ENCODE assay signal across 19 cellular contexts in the genomic region with DNA sequence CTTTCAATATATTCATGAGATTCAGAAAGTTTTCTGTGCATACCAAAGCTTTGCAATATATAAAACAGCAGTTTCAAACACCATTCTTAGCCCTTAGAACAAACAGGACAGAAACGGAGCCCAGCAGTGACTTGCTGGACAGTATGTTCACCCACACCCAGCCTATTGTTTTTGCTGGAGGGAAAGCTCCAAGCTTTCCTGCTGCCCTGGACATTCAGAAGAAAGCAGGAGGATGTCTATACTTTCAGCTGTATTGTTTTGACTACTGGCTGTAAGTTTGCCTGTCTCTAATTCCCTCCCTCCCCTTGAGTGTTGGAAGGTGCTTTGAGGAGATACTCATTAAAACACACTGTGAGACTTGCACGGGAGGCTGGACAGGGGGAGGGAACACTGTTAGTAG. TPM values are rescaled to one million over a fixed set of nuclear protein-coding genes. Genes with fewer than 3 reads are reported as not detected.
DNase-seq lines count a peak whose midpoint lies in the region; ATAC-seq and TF ChIP-seq lines count a peak whose summit lies in the region.
"Had no signal": no experiment of that assay in that cellular context is flagged by ENCODE, and none has a peak within 500 bp of the region (broad histone marks: within the 10 kb centered on the region; RNA-seq: fewer than 3 reads in every experiment).

No MANE protein-coding gene starts in this region.

- H3K27ac Mint-ChIP-seq in endothelial cell (ENCODE audit: unreplicated experiment): peak overlapping the region; percentile 90
- peak overlapping the region; percentile 9 for H3K27ac Mint-ChIP-seq in neural progenitor cell
- H3K27ac Mint-ChIP-seq in HFFc6: no peak overlapping the region
- H3K27ac Mint-ChIP-seq in activated CD4-positive, alpha-beta T cell treated with anti-CD3 and anti-CD28 coated beads for 36 hours: no peak overlapping the region
- H3K27ac Mint-ChIP-seq: CD14-positive monocyte; CD4-positive, alpha-beta memory T cell; GM23338; IgD-negative memory B cell had no signal

- no peak for ATAC-seq in gastrocnemius medialis
- ATAC-seq in activated CD4-positive, alpha-beta T cell treated with anti-CD3 and anti-CD28 coated beads for 36 hours: no peak
- ATAC-seq: GM12878, GM23338, HepG2 had no signal

- no peaks in the 10 kb centered on the region for H4K20me1 ChIP-seq in neural progenitor cell (ENCODE audit: low read depth)
- H4K20me1 ChIP-seq: BLaER1 had no signal

- TF ChIP-seq POLR2A in gastrocnemius medialis (IDR thresholded peaks at IDR 0.05): no peak

- H3K4me1 Mint-ChIP-seq in endothelial cell (ENCODE audit: unreplicated experiment): peaks cover 24% of the 10 kb centered on the region
- peaks cover 8% of the 10 kb centered on the region for H3K4me1 Mint-ChIP-seq in neural progenitor cell
- H3K4me1 Mint-ChIP-seq in HFFc6 (ENCODE audit: low read depth): no peaks in the 10 kb centered on the region
- no peaks in the 10 kb centered on the region for H3K4me1 Mint-ChIP-seq in activated CD4-positive, alpha-beta T cell treated with anti-CD3 and anti-CD28 coated beads for 36 hours
- H3K4me1 Mint-ChIP-seq: CD14-positive monocyte; CD4-positive, alpha-beta memory T cell; GM23338 had no signal

- no peaks in the 10 kb centered on the region for H3K9me3 Mint-ChIP-seq in endothelial cell (ENCODE audit: unreplicated experiment)
- H3K9me3 Mint-ChIP-seq in neural progenitor cell: no peaks in the 10 kb centered on the region
- no peaks in the 10 kb centered on the region for H3K9me3 Mint-ChIP-seq in HFFc6
- H3K9me3 Mint-ChIP-seq in activated CD4-positive, alpha-beta T cell treated with anti-CD3 and anti-CD28 coated beads for 36 hours (ENCODE audit: low read depth): no peaks in the 10 kb centered on the region
- H3K9me3 Mint-ChIP-seq: CD4-positive, alpha-beta memory T cell; GM23338; IgD-negative memory B cell had no signal

- peaks cover 4% of the 10 kb centered on the region for H3K4me1 ChIP-seq in neural progenitor cell
- no peaks in the 10 kb centered on the region for H3K4me1 ChIP-seq in gastrocnemius medialis
- H3K4me1 ChIP-seq: BLaER1 had no signal

- peaks cover 14% of the 10 kb centered on the region for H3K36me3 ChIP-seq in SK-N-MC (ENCODE audit: insufficient read depth, low read length)
- H3K36me3 ChIP-seq in neural progenitor cell: no peaks in the 10 kb centered on the region
- H3K36me3 ChIP-seq in gastrocnemius medialis: no peaks in the 10 kb centered on the region
- H3K36me3 ChIP-seq: BLaER1 had no signal

- no peak for TF ChIP-seq CTCF in endothelial cell (IDR thresholded peaks at IDR 0.05; ENCODE audit: unreplicated experiment)
- TF ChIP-seq CTCF in neural progenitor cell (IDR thresholded peaks at IDR 0.05): no peak
- TF ChIP-seq CTCF in gastrocnemius medialis (IDR thresholded peaks at IDR 0.05 in 4 of 5, conservative IDR thresholded peaks at IDR 0.05 in 1 of 5): no peak
- TF ChIP-seq CTCF in GM13977 (IDR thresholded peaks at IDR 0.05; ENCODE audit: extremely low read depth, insufficient read depth, missing control alignments): no peak
- no peak for TF ChIP-seq CTCF in HFFc6 (IDR thresholded peaks at IDR 0.05)

- DNase-seq in SK-N-MC (ENCODE audit: low read depth, low spot score) (no peak), endothelial cell (ENCODE audit: low spot score) (no peak), neural progenitor cell (ENCODE audit: low spot score) (peak; percentile 13), gastrocnemius medialis (no peak), DMS53 treated with DMSO at 0.1 percent for 48 hours (lab: John Stamatoyannopoulos, UW; ENCODE audit: unreplicated experiment) (no peak), GM13977 (ENCODE audit: low spot score) (no peak), HFFc6 (no peak)
- DNase-seq in activated CD4-positive, alpha-beta T cell treated with anti-CD3 and anti-CD28 coated beads for 36 hours: no peak
- DNase-seq: 8988T; CD4-positive, alpha-beta memory T cell; DMS153; DMS79 treated with DMSO at 0.1 percent for 48 hours; HCEC 1CT had no signal

- H3K4me2 ChIP-seq in neural progenitor cell: no peak overlapping the region
- H3K4me2 ChIP-seq: BLaER1, GM23338 had no signal

- CTCF ChIA-PET in activated CD4-positive, alpha-beta T cell treated with anti-CD3 and anti-CD28 coated beads for 36 hours (lab: Charles Lee): interaction anchor here (1.1 to 1.2 kb wide), 2 partner anchors 9 to 12 kb away, joined by 4 to 7 read pairs; a partner anchor contains a TSS

- H3K27ac ChIP-seq in SK-N-MC (peak overlapping the region; percentile 82), neural progenitor cell (no peak overlapping the region), gastrocnemius medialis (peak overlapping the region in 3 of 4 donors; percentile 1 to 61 (median 38))
- H3K27ac ChIP-seq: BLaER1 had no signal

- no peak overlapping the region for H2AFZ ChIP-seq in neural progenitor cell (replicated peaks)
- H2AFZ ChIP-seq: GM23338 had no signal

- H3K9ac ChIP-seq in SK-N-MC (ENCODE audit: insufficient read length) (peak overlapping the region; percentile 20), neural progenitor cell (no peak overlapping the region)
- H3K9ac ChIP-seq: BLaER1 had no signal

- POLR2A ChIA-PET in activated CD4-positive, alpha-beta T cell treated with anti-CD3 and anti-CD28 coated beads for 36 hours (lab: Charles Lee): no interaction called here

- H3K36me3 Mint-ChIP-seq in endothelial cell (ENCODE audit: low read depth, unreplicated experiment) (no peaks in the 10 kb centered on the region), neural progenitor cell (no peaks in the 10 kb centered on the region), HFFc6 (ENCODE audit: low read depth) (no peaks in the 10 kb centered on the region)
- no peaks in the 10 kb centered on the region for H3K36me3 Mint-ChIP-seq in activated CD4-positive, alpha-beta T cell treated with anti-CD3 and anti-CD28 coated beads for 36 hours (ENCODE audit: low read depth)
- H3K36me3 Mint-ChIP-seq: CD14-positive monocyte; CD4-positive, alpha-beta memory T cell; IgD-negative memory B cell had no signal

- peak overlapping the region; percentile 59 for H3K4me3 ChIP-seq in SK-N-MC
- H3K4me3 ChIP-seq in neural progenitor cell: no peak overlapping the region
- H3K4me3 ChIP-seq in gastrocnemius medialis: no peak overlapping the region
- H3K4me3 ChIP-seq: BLaER1, GM12878, GM23338 had no signal

- H3K4me3 Mint-ChIP-seq in endothelial cell (ENCODE audit: unreplicated experiment) (no peak overlapping the region), neural progenitor cell (no peak overlapping the region), HFFc6 (no peak overlapping the region)
- no peak overlapping the region for H3K4me3 Mint-ChIP-seq in activated CD4-positive, alpha-beta T cell treated with anti-CD3 and anti-CD28 coated beads for 36 hours
- H3K4me3 Mint-ChIP-seq: GM23338, IgD-negative memory B cell had no signal

- H3K27me3 ChIP-seq in neural progenitor cell: peaks cover 5% of the 10 kb centered on the region
- no peaks in the 10 kb centered on the region for H3K27me3 ChIP-seq in gastrocnemius medialis
- H3K27me3 ChIP-seq: BLaER1 had no signal

- no peaks in the 10 kb centered on the region for H3K27me3 Mint-ChIP-seq in endothelial cell (ENCODE audit: unreplicated experiment)
- no peaks in the 10 kb centered on the region for H3K27me3 Mint-ChIP-seq in neural progenitor cell (ENCODE audit: insufficient read depth, low read depth)
- peaks cover 3% of the 10 kb centered on the region; the same call in 1 of the 2 replicates for H3K27me3 Mint-ChIP-seq in HFFc6 (ENCODE audit: insufficient read depth)
- peaks cover 13% of the 10 kb centered on the region for H3K27me3 Mint-ChIP-seq in activated CD4-positive, alpha-beta T cell treated with anti-CD3 and anti-CD28 coated beads for 36 hours

- H3F3A ChIP-seq in neural progenitor cell (ENCODE audit: low read depth): peaks cover 5% of the 10 kb centered on the region

- intact Hi-C loops in gastrocnemius medialis (cut with DNase I; ENCODE audit: low total_unique reads): no loop called here
- intact Hi-C loops in activated CD4-positive, alpha-beta T cell treated with anti-CD3 and anti-CD28 coated beads for 36 hours (cut with DNase I, micrococcal nuclease): no loop called here

- in situ Hi-C loops in gastrocnemius medialis (cut with MboI; ENCODE audit: low sequenced_read_pairs in 4 of 4): no loop called here
- in situ Hi-C loops in GM13977 (cut with MboI; ENCODE audit: low pct_unique_long_range_greater_than_20kb, low sequenced_read_pairs, unreplicated experiment): no loop called here

- H3K79me2 ChIP-seq in neural progenitor cell (ENCODE audit: low read depth): no peaks in the 10 kb centered on the region

- no peaks in the 10 kb centered on the region for H3K9me3 ChIP-seq in SK-N-MC (ENCODE audit: low read depth, low read length)
- no peaks in the 10 kb centered on the region for H3K9me3 ChIP-seq in neural progenitor cell (ENCODE audit: low read depth)
- no peaks in the 10 kb centered on the region for H3K9me3 ChIP-seq in gastrocnemius medialis
- H3K9me3 ChIP-seq: BLaER1 had no signal

RNA-seq across cellular contexts. Expression of a gene that starts 9.6 kb away (rescaled TPM):
- total RNA-seq in endothelial cell (ENCODE audit: unreplicated experiment) (7.7 TPM), neural progenitor cell (ENCODE audit: low replicate concordance) (0.62 and 0.73 TPM in 2 replicates), gastrocnemius medialis (10 to 100 TPM in 3 of 4 donors, 1 to 10 TPM in 1; 4.7 to 20.7 (median 17.4) TPM)
- total RNA-seq in HFFc6 (2021; fragmentation: NEBNext Ultra II Directional; extraction: Animal tissue kit (Norgen Biotek cat#: 25700)): 1 to 10 TPM; 1.5 to 2.0 (median 1.8) TPM
- total RNA-seq in activated CD4-positive, alpha-beta T cell treated with anti-CD3 and anti-CD28 coated beads for 36 hours: under 1 TPM; 0.65 to 0.73 TPM

RNA-seq across cellular contexts. Expression of a gene that starts 35.1 kb away (rescaled TPM):
- total RNA-seq in endothelial cell (ENCODE audit: unreplicated experiment) (not detected), neural progenitor cell (ENCODE audit: low replicate concordance) (not detected in 2 replicates), gastrocnemius medialis (10 to 100 TPM; 43.5 to 93.4 (median 68.1) TPM)
- not detected for total RNA-seq in HFFc6 (2021; fragmentation: NEBNext Ultra II Directional; extraction: Animal tissue kit (Norgen Biotek cat#: 25700))
- total RNA-seq in activated CD4-positive, alpha-beta T cell treated with anti-CD3 and anti-CD28 coated beads for 36 hours: under 1 TPM in 1 of 2 experiments, not detected in 1; 0.23 TPM
- total RNA-seq: CD4-positive, alpha-beta memory T cell; GM12878; GM23338; HepG2 had no signal

RNA-seq across cellular contexts. Expression of a gene that starts 56.3 kb away (rescaled TPM):
- total RNA-seq in endothelial cell (ENCODE audit: unreplicated experiment): 74.0 TPM
- total RNA-seq in neural progenitor cell (ENCODE audit: low replicate concordance): 111 and 169 TPM in 2 replicates
- total RNA-seq in gastrocnemius medialis: 10 to 100 TPM in 1 of 4 donors, 1 to 10 TPM in 3; 3.9 to 10.8 (median 6.6) TPM
- 10 to 100 TPM; 38.9 to 60.1 (median 49.8) TPM for total RNA-seq in HFFc6 (2021; fragmentation: NEBNext Ultra II Directional; extraction: Animal tissue kit (Norgen Biotek cat#: 25700))
- total RNA-seq in activated CD4-positive, alpha-beta T cell treated with anti-CD3 and anti-CD28 coated beads for 36 hours: 10 to 100 TPM; 53.0 to 55.0 TPM

Comparison
In these comparisons a context has a peak if more than half of its experiments do, and no peak if none do; other contexts are left out.
1. H3K27ac Mint-ChIP-seq: peak in endothelial cell (single experiment) and neural progenitor cell (single experiment); none in HFFc6 (single experiment) and activated CD4-positive, alpha-beta T cell treated with anti-CD3 and anti-CD28 coated beads for 36 hours (single experiment).
2. RNA of a gene that starts 35.1 kb away (total RNA-seq): 43.5 to 93.4 TPM in gastrocnemius medialis; not detected in endothelial cell (single experiment), 0.23 TPM in activated CD4-positive, alpha-beta T cell treated with anti-CD3 and anti-CD28 coated beads for 36 hours, not detected in neural progenitor cell and not detected in HFFc6; every median in the first group is over 10 times any median in the second.